In genomic region chr19:48265326-48265725, GRCh38 we compare ENCODE assay signal across 2 cellular contexts. TPM values are rescaled to one million over a fixed set of nuclear protein-coding genes. Genes with fewer than 3 reads are reported as not detected.
"Had no signal": no experiment of that assay in that cellular context is flagged by ENCODE, and none has a peak within 500 bp of the region (broad histone marks: within the 10 kb centered on the region; RNA-seq: fewer than 3 reads in every experiment).

No MANE protein-coding gene starts in this region.

RNA-seq across cellular contexts. Expression of gene ZNF114, which starts 4.6 kb away (rescaled TPM):
- total RNA-seq: esophagus mucosa, fibroblast of lung had no signal
